3 cellular contexts compared by ENCODE assay signal in the genomic region with DNA sequence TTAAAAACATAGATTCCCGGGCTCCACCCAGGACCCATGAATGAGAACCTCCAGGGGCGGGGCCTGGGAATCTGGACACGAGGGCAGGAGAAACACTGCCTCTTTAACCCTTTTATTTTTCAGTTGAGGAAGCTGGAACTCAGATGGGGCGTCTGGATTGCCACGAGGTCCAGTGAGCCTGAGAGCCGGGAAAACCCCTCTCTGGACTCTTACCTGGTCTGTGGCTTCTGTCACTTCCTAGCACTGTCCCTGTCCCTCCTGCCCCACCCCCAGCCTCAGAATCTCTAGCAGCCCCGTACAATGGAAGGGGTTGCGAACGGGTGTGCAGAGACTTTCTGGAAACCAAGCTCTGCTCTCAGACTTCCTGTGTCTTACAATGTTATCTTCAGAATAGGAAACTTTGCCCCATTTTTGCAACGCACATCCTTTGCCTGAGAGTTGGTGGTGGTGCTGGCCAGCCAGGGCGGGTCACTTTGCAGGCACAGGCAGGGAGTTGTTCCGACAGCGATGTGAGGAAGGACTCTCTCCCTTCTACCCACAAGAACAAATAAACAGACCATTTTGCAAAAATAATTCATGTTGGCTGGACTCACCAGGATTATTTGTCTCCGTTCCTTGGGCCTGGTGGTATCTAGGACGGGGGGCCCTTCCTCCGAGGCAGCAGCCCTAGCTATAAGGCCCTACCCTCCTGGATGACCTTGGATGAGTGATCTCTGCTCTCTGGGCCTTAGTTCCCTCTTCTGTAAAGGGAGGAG.
TF ChIP-seq lines count a peak whose summit lies in the region.

No MANE protein-coding gene starts in this region.

TF ChIP-seq in liver, 16 proteins besides CTCF, POLR2A, EP300 and RAD21:
- peak; percentile 23 for TF ChIP-seq SP1 (IDR thresholded peaks at IDR 0.05)
- no peak for TF ChIP-seq HNF4G (IDR thresholded peaks at IDR 0.05)
- TF ChIP-seq RXRA (IDR thresholded peaks at IDR 0.05): no peak
- no peak for TF ChIP-seq GABPA (IDR thresholded peaks at IDR 0.05 in 1 of 2, conservative IDR thresholded peaks at IDR 0.05 in 1 of 2)
- TF ChIP-seq NR2F2 (IDR thresholded peaks at IDR 0.05): peak; percentile 57
- TF ChIP-seq YY1 (IDR thresholded peaks at IDR 0.05): no peak
- TF ChIP-seq EGR1 (IDR thresholded peaks at IDR 0.05; ENCODE audit: low read depth in 2 of 2): no peak
- TF ChIP-seq, protein P1, sequence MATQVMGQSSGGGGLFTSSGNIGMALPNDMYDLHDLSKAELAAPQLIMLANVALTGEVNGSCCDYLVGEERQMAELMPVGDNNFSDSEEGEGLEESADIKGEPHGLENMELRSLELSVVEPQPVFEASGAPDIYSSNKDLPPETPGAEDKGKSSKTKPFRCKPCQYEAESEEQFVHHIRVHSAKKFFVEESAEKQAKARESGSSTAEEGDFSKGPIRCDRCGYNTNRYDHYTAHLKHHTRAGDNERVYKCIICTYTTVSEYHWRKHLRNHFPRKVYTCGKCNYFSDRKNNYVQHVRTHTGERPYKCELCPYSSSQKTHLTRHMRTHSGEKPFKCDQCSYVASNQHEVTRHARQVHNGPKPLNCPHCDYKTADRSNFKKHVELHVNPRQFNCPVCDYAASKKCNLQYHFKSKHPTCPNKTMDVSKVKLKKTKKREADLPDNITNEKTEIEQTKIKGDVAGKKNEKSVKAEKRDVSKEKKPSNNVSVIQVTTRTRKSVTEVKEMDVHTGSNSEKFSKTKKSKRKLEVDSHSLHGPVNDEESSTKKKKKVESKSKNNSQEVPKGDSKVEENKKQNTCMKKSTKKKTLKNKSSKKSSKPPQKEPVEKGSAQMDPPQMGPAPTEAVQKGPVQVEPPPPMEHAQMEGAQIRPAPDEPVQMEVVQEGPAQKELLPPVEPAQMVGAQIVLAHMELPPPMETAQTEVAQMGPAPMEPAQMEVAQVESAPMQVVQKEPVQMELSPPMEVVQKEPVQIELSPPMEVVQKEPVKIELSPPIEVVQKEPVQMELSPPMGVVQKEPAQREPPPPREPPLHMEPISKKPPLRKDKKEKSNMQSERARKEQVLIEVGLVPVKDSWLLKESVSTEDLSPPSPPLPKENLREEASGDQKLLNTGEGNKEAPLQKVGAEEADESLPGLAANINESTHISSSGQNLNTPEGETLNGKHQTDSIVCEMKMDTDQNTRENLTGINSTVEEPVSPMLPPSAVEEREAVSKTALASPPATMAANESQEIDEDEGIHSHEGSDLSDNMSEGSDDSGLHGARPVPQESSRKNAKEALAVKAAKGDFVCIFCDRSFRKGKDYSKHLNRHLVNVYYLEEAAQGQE (IDR thresholded peaks at IDR 0.05): no peak
- TF ChIP-seq JUND (IDR thresholded peaks at IDR 0.05): no peak
TF ChIP-seq in liver: peak in this region for 2.

TF ChIP-seq in HepG2, 621 proteins besides CTCF, POLR2A, EP300 and RAD21:
- TF ChIP-seq, protein P2, sequence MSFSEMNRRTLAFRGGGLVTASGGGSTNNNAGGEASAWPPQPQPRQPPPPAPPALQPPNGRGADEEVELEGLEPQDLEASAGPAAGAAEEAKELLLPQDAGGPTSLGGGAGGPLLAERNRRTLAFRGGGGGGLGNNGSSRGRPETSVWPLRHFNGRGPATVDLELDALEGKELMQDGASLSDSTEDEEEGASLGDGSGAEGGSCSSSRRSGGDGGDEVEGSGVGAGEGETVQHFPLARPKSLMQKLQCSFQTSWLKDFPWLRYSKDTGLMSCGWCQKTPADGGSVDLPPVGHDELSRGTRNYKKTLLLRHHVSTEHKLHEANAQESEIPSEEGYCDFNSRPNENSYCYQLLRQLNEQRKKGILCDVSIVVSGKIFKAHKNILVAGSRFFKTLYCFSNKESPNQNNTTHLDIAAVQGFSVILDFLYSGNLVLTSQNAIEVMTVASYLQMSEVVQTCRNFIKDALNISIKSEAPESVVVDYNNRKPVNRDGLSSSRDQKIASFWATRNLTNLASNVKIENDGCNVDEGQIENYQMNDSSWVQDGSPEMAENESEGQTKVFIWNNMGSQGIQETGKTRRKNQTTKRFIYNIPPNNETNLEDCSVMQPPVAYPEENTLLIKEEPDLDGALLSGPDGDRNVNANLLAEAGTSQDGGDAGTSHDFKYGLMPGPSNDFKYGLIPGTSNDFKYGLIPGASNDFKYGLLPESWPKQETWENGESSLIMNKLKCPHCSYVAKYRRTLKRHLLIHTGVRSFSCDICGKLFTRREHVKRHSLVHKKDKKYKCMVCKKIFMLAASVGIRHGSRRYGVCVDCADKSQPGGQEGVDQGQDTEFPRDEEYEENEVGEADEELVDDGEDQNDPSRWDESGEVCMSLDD (CRISPR knock-in tag; IDR thresholded peaks at IDR 0.05; ENCODE audit: borderline replicate concordance): no peak
- TF ChIP-seq TBX2 (CRISPR knock-in tag; IDR thresholded peaks at IDR 0.05; ENCODE audit: borderline replicate concordance): no peak
- no peak for TF ChIP-seq SMYD3 (CRISPR knock-in tag; IDR thresholded peaks at IDR 0.05)
- TF ChIP-seq, protein P3, sequence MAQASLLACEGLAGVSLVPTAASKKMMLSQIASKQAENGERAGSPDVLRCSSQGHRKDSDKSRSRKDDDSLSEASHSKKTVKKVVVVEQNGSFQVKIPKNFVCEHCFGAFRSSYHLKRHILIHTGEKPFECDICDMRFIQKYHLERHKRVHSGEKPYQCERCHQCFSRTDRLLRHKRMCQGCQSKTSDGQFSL (CRISPR knock-in tag; IDR thresholded peaks at IDR 0.05): no peak
- no peak for TF ChIP-seq ETV5 (CRISPR knock-in tag; IDR thresholded peaks at IDR 0.05; ENCODE audit: borderline replicate concordance)
- TF ChIP-seq YEATS2 (CRISPR knock-in tag; IDR thresholded peaks at IDR 0.05; ENCODE audit: borderline replicate concordance): no peak

TF ChIP-seq in endothelial cell of umbilical vein, 7 proteins besides CTCF, POLR2A, EP300 and RAD21:
- TF ChIP-seq POLR2AphosphoS5 (IDR thresholded peaks at IDR 0.05; ENCODE audit: insufficient read depth, low read depth, low read length): no peak
- peak; percentile 29 for TF ChIP-seq GATA2 (IDR thresholded peaks at IDR 0.05; ENCODE audit: insufficient read depth, insufficient read length, low read depth, low read length)
